13 cellular contexts compared by ENCODE assay signal in genomic region chr3:46700772-46701171, GRCh38. TPM values are rescaled to one million over a fixed set of nuclear protein-coding genes. Genes with fewer than 3 reads are reported as not detected.
A peak's percentile ranks its signal among the peaks of the same experiment; 100 is the strongest.
DNase-seq lines count a peak whose midpoint lies in the region; ATAC-seq, FAIRE-seq and TF ChIP-seq lines count a peak whose summit lies in the region.
"Had no signal": no experiment of that assay in that cellular context is flagged by ENCODE, and none has a peak within 500 bp of the region (broad histone marks: within the 10 kb centered on the region; RNA-seq: fewer than 3 reads in every experiment).

No MANE protein-coding gene starts in this region.

- H3K36me3 ChIP-seq in sigmoid colon = no peaks in the 10 kb centered on the region

- no peaks in the 10 kb centered on the region for H3K9me3 ChIP-seq in sigmoid colon

- ATAC-seq in GM19023 (IDR thresholded peaks at IDR 0.05; ENCODE audit: unreplicated experiment) = no peak
- ATAC-seq in GM19395 (IDR thresholded peaks at IDR 0.05; ENCODE audit: unreplicated experiment) = no peak
- ATAC-seq: left colon had no signal

- TF ChIP-seq CTCF in sigmoid colon (IDR thresholded peaks at IDR 0.05) = no peak

- WGBS in sigmoid colon, 2 donors = 31 to 60% methylated on average over 4 of the region's 4 CpGs

- in situ Hi-C loops in G401 (cut with HindIII; ENCODE audit: low sequenced_read_pairs) = no loop called here

- peaks cover 0 to 18% (median 14%) of the 10 kb centered on the region in 3 donors for H3K27me3 ChIP-seq in sigmoid colon

- no peak for TF ChIP-seq EP300 in sigmoid colon (IDR thresholded peaks at IDR 0.05)

- H3K27ac ChIP-seq in sigmoid colon = peak overlapping the region in 1 of 4 donors; percentile 14
- H3K27ac ChIP-seq: epithelial cell of prostate, skin epidermis, VCaP had no signal

- peaks cover 0 to 39% (median 32%) of the 10 kb centered on the region in 4 donors for H3K4me1 ChIP-seq in sigmoid colon

- H3K4me3 ChIP-seq in sigmoid colon = peak overlapping the region in 3 of 4 donors; percentile 23 to 51 (median 49)

- no peak for TF ChIP-seq POLR2A in sigmoid colon (IDR thresholded peaks at IDR 0.05)

- no peak for FAIRE-seq in RCC 7860 (lab: Jason Lieb, UNC)

- peak; percentile 83 for DNase-seq in G401 (ENCODE audit: low spot score)
- DNase-seq in RCC 7860 (ENCODE audit: low spot score) = peak; percentile 44
- peak in 36 of 42 donors; percentile 5 to 69 (median 48) for DNase-seq in head of caudate nucleus
- no peak for DNase-seq in sigmoid colon
- no peak for DNase-seq in SIG-M5 treated with dmso at 0.1 percent for 504 hours (lab: John Stamatoyannopoulos, UW; ENCODE audit: unreplicated experiment)
- DNase-seq: activated effector memory CD4-positive, alpha-beta T cell treated with anti-CD3 and anti-CD28 coated beads, Interleukin-2, amount 50 U/mL, for 16 hours; KG1; left colon had no signal

- intact Hi-C loops in head of caudate nucleus (cut with DNase I) = loop anchor here (10.0 kb wide), 2 partner anchors 164 to 614 kb away; partner anchors contain the start of gene MYL3
- intact Hi-C loops in sigmoid colon (cut with DNase I) = no loop called here

RNA-seq across cellular contexts. Expression of gene TMIE, which starts 0.4 kb away (rescaled TPM):
- total RNA-seq in G401 (2014; rRNA removed; shearing (Covaris generic)) = not detected in 2 replicates
- total RNA-seq in sigmoid colon = 1 to 10 TPM in 2 of 4 donors, under 1 TPM in 1, not detected in 1; 0.81 to 1.8 (median 1.8) TPM
- polyA plus RNA-seq in sigmoid colon = under 1 TPM in 1 of 3 donors, not detected in 2; 0.63 TPM

RNA-seq across cellular contexts. Expression of gene ALS2CL, which starts 7.3 kb away (rescaled TPM):
- 0.20 and 0.31 TPM in 2 replicates for total RNA-seq in G401 (2014; rRNA removed; shearing (Covaris generic))
- total RNA-seq in sigmoid colon = 10 to 100 TPM in 1 of 4 donors, 1 to 10 TPM in 3; 3.9 to 10.5 (median 4.3) TPM
- 10 to 100 TPM in 1 of 3 donors, 1 to 10 TPM in 2; 5.4 to 35.0 (median 6.0) TPM for polyA plus RNA-seq in sigmoid colon

RNA-seq across cellular contexts. Expression of gene PRSS50, which starts 16.9 kb away (rescaled TPM):
- total RNA-seq in G401 (2014; rRNA removed; shearing (Covaris generic)) = not detected in 2 replicates
- 1 to 10 TPM in 1 of 4 donors, under 1 TPM in 2, not detected in 1; 0.16 to 1.1 (median 0.81) TPM for total RNA-seq in sigmoid colon
- polyA plus RNA-seq in sigmoid colon = under 1 TPM in 1 of 3 donors, not detected in 2; 0.03 TPM
- total RNA-seq: left colon had no signal

Comparison
In these comparisons a context has a peak if more than half of its experiments do, and no peak if none do; other contexts are left out.
1. DNase-seq: peak in G401 (single experiment), RCC 7860 (single experiment) and head of caudate nucleus (36 of 42); none in sigmoid colon (single experiment) and SIG-M5 treated with dmso at 0.1 percent for 504 hours (single experiment).